ENCODE assay signal across 25 cellular contexts in the genomic region with DNA sequence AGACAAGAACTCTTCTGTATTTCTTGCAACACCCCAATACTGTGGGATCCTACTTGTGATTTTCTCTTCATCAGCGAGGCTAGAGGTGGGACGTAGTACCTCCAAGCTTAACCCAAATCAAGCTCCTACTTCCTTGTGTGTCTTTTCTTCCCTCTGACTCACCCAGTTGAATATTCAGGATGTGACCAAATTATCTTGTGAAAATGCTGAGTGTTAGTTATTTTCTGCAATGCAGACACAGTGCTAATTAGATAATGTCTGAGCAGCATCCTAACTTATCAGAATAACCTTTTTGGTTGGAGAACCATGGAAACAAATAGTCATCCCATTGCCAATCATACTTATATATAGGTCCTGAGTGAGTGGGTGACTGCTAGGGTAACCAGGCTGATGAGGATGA. TPM values are rescaled to one million over a fixed set of nuclear protein-coding genes. Genes with fewer than 3 reads are reported as not detected.
"Had no signal": no experiment of that assay in that cellular context is flagged by ENCODE, and none has a peak within 500 bp of the region (broad histone marks: within the 10 kb centered on the region; RNA-seq: fewer than 3 reads in every experiment).

No MANE protein-coding gene starts in this region.

- H3K4me1 ChIP-seq: adrenal gland had no signal

- H3K27ac ChIP-seq: cardiac muscle cell, left ventricle myocardium inferior, thoracic aorta, upper lobe of left lung had no signal

- FAIRE-seq: kidney had no signal

- H3K4me3 Mint-ChIP-seq: activated T-cell treated with anti-CD3 and anti-CD28 coated beads, Interleukin-2, amount 50 U/mL, for 72 hours; effector memory CD8-positive, alpha-beta T cell; naive thymus-derived CD4-positive, alpha-beta T cell; stimulated activated memory B cell treated with anti-CD40 and anti-IgM and Interleukin-4, amounts not matched to agents 10 μg/mL and 1 μg/mL and 100 μg/mL, for 72 hours had no signal

- H3K9me3 Mint-ChIP-seq: activated naive CD4-positive, alpha-beta T cell treated with anti-CD3 and anti-CD28 coated beads, Interleukin-2, amount 50 U/mL, for 72 hours; activated T-cell treated with anti-CD3 and anti-CD28 coated beads, Interleukin-2, amount 50 U/mL, for 72 hours; effector memory CD8-positive, alpha-beta T cell; stimulated activated memory B cell treated with anti-CD40 and anti-IgM and Interleukin-4, amounts not matched to agents 10 μg/mL and 1 μg/mL and 100 μg/mL, for 72 hours had no signal

- ATAC-seq: activated naive CD4-positive, alpha-beta T cell treated with anti-CD3 and anti-CD28 coated beads, Interleukin-2, amount 50 U/mL, for 72 hours; activated T-cell treated with anti-CD3 and anti-CD28 coated beads, Interleukin-2, amount 50 U/mL, for 72 hours; effector memory CD8-positive, alpha-beta T cell; naive thymus-derived CD4-positive, alpha-beta T cell; sciatic nerve had no signal

- H3K4me1 Mint-ChIP-seq: stimulated activated memory B cell treated with anti-CD40 and anti-IgM and Interleukin-4, amounts not matched to agents 10 μg/mL and 1 μg/mL and 100 μg/mL, for 72 hours had no signal

- H3K27me3 ChIP-seq: adrenal gland, cardiac muscle cell, upper lobe of left lung had no signal

- H3K36me3 ChIP-seq: adrenal gland, cardiac muscle cell, left ventricle myocardium inferior, thoracic aorta, upper lobe of left lung had no signal

- DNase-seq: activated CD4-positive, alpha-beta T cell treated with anti-CD3 and anti-CD28 coated beads, Interleukin-2, amount 50 U/mL, for 4 hours; activated gamma-delta T cell; activated T-cell treated with anti-CD3 and anti-CD28 coated beads, Interleukin-2, amount 50 U/mL, for 72 hours; adrenal gland; effector memory CD8-positive, alpha-beta T cell; foreskin melanocyte; glutamatergic neuron; hippocampal formation; kidney; left ventricle myocardium inferior; naive thymus-derived CD4-positive, alpha-beta T cell; stimulated activated CD4-positive, alpha-beta T cell treated with anti-CD3 and anti-CD28 coated beads, Interleukin-4, amount 100 ng/mL, for 4 hours; T-helper 2 cell; upper lobe of left lung had no signal

- H3K9me3 ChIP-seq: adrenal gland, left ventricle myocardium inferior, thoracic aorta, upper lobe of left lung had no signal

- H3K36me3 Mint-ChIP-seq: activated naive CD4-positive, alpha-beta T cell treated with anti-CD3 and anti-CD28 coated beads, Interleukin-2, amount 50 U/mL, for 72 hours; naive thymus-derived CD4-positive, alpha-beta T cell; stimulated activated memory B cell treated with anti-CD40 and anti-IgM and Interleukin-4, amounts not matched to agents 10 μg/mL and 1 μg/mL and 100 μg/mL, for 72 hours had no signal

- H3K4me3 ChIP-seq: adrenal gland, cardiac muscle cell, left ventricle myocardium inferior, thoracic aorta, upper lobe of left lung had no signal

- H3K27ac Mint-ChIP-seq: activated naive CD4-positive, alpha-beta T cell treated with anti-CD3 and anti-CD28 coated beads, Interleukin-2, amount 50 U/mL, for 72 hours; activated T-cell treated with anti-CD3 and anti-CD28 coated beads, Interleukin-2, amount 50 U/mL, for 72 hours; effector memory CD8-positive, alpha-beta T cell; naive thymus-derived CD4-positive, alpha-beta T cell; stimulated activated memory B cell treated with anti-CD40 and anti-IgM and Interleukin-4, amounts not matched to agents 10 μg/mL and 1 μg/mL and 100 μg/mL, for 72 hours had no signal

RNA-seq across cellular contexts. Expression of gene MEPE, which starts 2.4 kb away (rescaled TPM):
- total RNA-seq: activated CD8-positive, alpha-beta memory T cell treated with anti-CD3 and anti-CD28 coated beads for 36 hours; activated naive CD4-positive, alpha-beta T cell treated with anti-CD3 and anti-CD28 coated beads, Interleukin-2, amount 50 U/mL, for 72 hours; activated T-cell treated with anti-CD3 and anti-CD28 coated beads, Interleukin-2, amount 50 U/mL, for 72 hours; adrenal gland; cardiac muscle cell; chondrocyte; dermis microvascular lymphatic vessel endothelial cell; epithelial cell of proximal tubule; fibroblast of lung; kidney; left ventricle myocardium inferior; mucosa of gallbladder; naive thymus-derived CD4-positive, alpha-beta T cell; sciatic nerve; thoracic aorta; upper lobe of left lung had no signal

RNA-seq across cellular contexts. Expression of gene IBSP, which starts 35.8 kb away (rescaled TPM):
- total RNA-seq: activated CD8-positive, alpha-beta memory T cell treated with anti-CD3 and anti-CD28 coated beads for 36 hours; activated naive CD4-positive, alpha-beta T cell treated with anti-CD3 and anti-CD28 coated beads, Interleukin-2, amount 50 U/mL, for 72 hours; activated T-cell treated with anti-CD3 and anti-CD28 coated beads, Interleukin-2, amount 50 U/mL, for 72 hours; adrenal gland; cardiac muscle cell; dermis microvascular lymphatic vessel endothelial cell; epithelial cell of proximal tubule; fibroblast of lung; kidney; left ventricle myocardium inferior; naive thymus-derived CD4-positive, alpha-beta T cell; sciatic nerve; thoracic aorta; upper lobe of left lung had no signal
